In genomic region chr1:6959491-6959890, GRCh38 we compare ENCODE assay signal across 18 cellular contexts.
"Had no signal": no experiment of that assay in that cellular context is flagged by ENCODE, and none has a peak within 500 bp of the region (broad histone marks: within the 10 kb centered on the region; RNA-seq: fewer than 3 reads in every experiment).

No MANE protein-coding gene starts in this region.

- H3K36me3 ChIP-seq: left lung, neutrophil, right atrium auricular region, transverse colon had no signal

- H3K27ac Mint-ChIP-seq: activated naive CD8-positive, alpha-beta T cell treated with anti-CD3 and anti-CD28 coated beads, Interleukin-2, amount 10 ng/mL, durations not matched to agents 7 days and 5 days; dendritic cell treated with granulocyte-macrophage colony-stimulating factor and Interleukin-4, amounts not matched to agents 40 ng/mL and 50 ng/mL, for 4 days; effector memory CD8-positive, alpha-beta T cell had no signal

- H3K27ac ChIP-seq: left lung, neutrophil, transverse colon had no signal

- H3K9me3 ChIP-seq: left lung, neutrophil, right atrium auricular region, transverse colon had no signal

- H3K36me3 Mint-ChIP-seq: activated naive CD8-positive, alpha-beta T cell treated with anti-CD3 and anti-CD28 coated beads, Interleukin-2, amount 10 ng/mL, durations not matched to agents 7 days and 5 days; naive B cell; T-cell had no signal

- H3K4me3 Mint-ChIP-seq: activated naive CD8-positive, alpha-beta T cell treated with anti-CD3 and anti-CD28 coated beads, Interleukin-2, amount 10 ng/mL, durations not matched to agents 7 days and 5 days; dendritic cell treated with granulocyte-macrophage colony-stimulating factor and Interleukin-4, amounts not matched to agents 40 ng/mL and 50 ng/mL, for 4 days; T-cell had no signal

- ATAC-seq: effector memory CD8-positive, alpha-beta T cell; left lung; stimulated activated naive CD8-positive, alpha-beta T cell treated with anti-CD3 and anti-CD28 coated beads, Interleukin-15, Interleukin-2, amounts not matched to agents 100 U/mL and 50 U/mL, for 24 hours; T-cell had no signal

- H3K9me3 Mint-ChIP-seq: activated naive CD8-positive, alpha-beta T cell treated with anti-CD3 and anti-CD28 coated beads, Interleukin-2, amount 10 ng/mL, durations not matched to agents 7 days and 5 days; dendritic cell treated with granulocyte-macrophage colony-stimulating factor and Interleukin-4, amounts not matched to agents 40 ng/mL and 50 ng/mL, for 4 days; effector memory CD8-positive, alpha-beta T cell; T-cell had no signal

- H3K4me3 ChIP-seq: left lung, right atrium auricular region, transverse colon had no signal

- DNase-seq: activated CD4-positive, alpha-beta T cell treated with anti-CD3 and anti-CD28 coated beads for 1 hour; activated CD4-positive, alpha-beta T cell treated with anti-CD3 and anti-CD28 coated beads, Interleukin-2, amount 50 U/mL, for 4 hours; activated naive CD4-positive, alpha-beta T cell; activated naive CD8-positive, alpha-beta T cell treated with anti-CD3 and anti-CD28 coated beads, Interleukin-2, amount 10 ng/mL, durations not matched to agents 7 days and 5 days; activated T-cell treated with anti-CD3 and anti-CD28 coated beads for 4 hours; effector memory CD8-positive, alpha-beta T cell; islet precursor cell; left lung; mammary epithelial cell; naive B cell; small intestine; stimulated activated naive CD8-positive, alpha-beta T cell treated with anti-CD3 and anti-CD28 coated beads, Interleukin-15, Interleukin-2, amounts not matched to agents 100 U/mL and 50 U/mL, for 24 hours; T-cell; T-helper 9 cell; transverse colon had no signal
